21 cellular contexts compared by ENCODE assay signal in genomic region chr11:17799147-17799546, GRCh38.
"Had no signal": no experiment of that assay in that cellular context is flagged by ENCODE, and none has a peak within 500 bp of the region (broad histone marks: within the 10 kb centered on the region; RNA-seq: fewer than 3 reads in every experiment).

No MANE protein-coding gene starts in this region.

- ATAC-seq: activated CD8-positive, alpha-beta memory T cell treated with anti-CD3 and anti-CD28 coated beads, Interleukin-2, amount 10 ng/mL, durations not matched to agents 7 days and 5 days; activated CD8-positive, alpha-beta T cell treated with anti-CD3 and anti-CD28 coated beads for 36 hours; naive thymus-derived CD8-positive, alpha-beta T cell; sciatic nerve; stimulated activated naive B cell treated with anti-CD40 and anti-IgM and Interleukin-4, amounts not matched to agents 10 μg/mL and 1 μg/mL and 100 μg/mL, for 72 hours had no signal

- H3K4me3 ChIP-seq: adrenal gland, ascending aorta, thoracic aorta, uterus had no signal

- H3K27ac ChIP-seq: adrenal gland, ascending aorta, thoracic aorta, uterus had no signal

- H3K27me3 ChIP-seq: adrenal gland, ascending aorta, uterus had no signal

- H3K4me1 ChIP-seq: adrenal gland, ascending aorta, uterus had no signal

- DNase-seq: activated B cell treated with CpG ODN at 0.5 μM for 24 hours; activated CD4-positive, alpha-beta T cell treated with anti-CD3 and anti-CD28 coated beads, Interleukin-2, amount 50 U/mL, for 1 hour; activated CD8-positive, alpha-beta memory T cell treated with anti-CD3 and anti-CD28 coated beads, Interleukin-2, amount 10 ng/mL, durations not matched to agents 7 days and 5 days; activated CD8-positive, alpha-beta T cell treated with anti-CD3 and anti-CD28 coated beads for 36 hours; activated naive CD4-positive, alpha-beta T cell treated with anti-CD3 and anti-CD28 coated beads for 36 hours; activated naive CD8-positive, alpha-beta T cell treated with anti-CD3 and anti-CD28 coated beads for 36 hours; activated T-cell treated with anti-CD3 and anti-CD28 coated beads, Interleukin-2, amount 50 U/mL, for 48 hours; adrenal gland; endodermal cell; foreskin fibroblast; midbrain; naive thymus-derived CD8-positive, alpha-beta T cell; small intestine; stimulated activated CD4-positive, alpha-beta T cell treated with anti-CD3 and anti-CD28 coated beads, Interleukin-4, amount 100 ng/mL, for 4 hours; stimulated activated naive B cell treated with anti-CD40 and anti-IgM and Interleukin-4, amounts not matched to agents 10 μg/mL and 1 μg/mL and 100 μg/mL, for 72 hours; T-helper 1 cell; trophoblast cell; uterus had no signal

- H3K36me3 ChIP-seq: adrenal gland, ascending aorta, thoracic aorta, uterus had no signal

- H3K9me3 ChIP-seq: adrenal gland, ascending aorta, thoracic aorta, uterus had no signal
